In the genomic region with DNA sequence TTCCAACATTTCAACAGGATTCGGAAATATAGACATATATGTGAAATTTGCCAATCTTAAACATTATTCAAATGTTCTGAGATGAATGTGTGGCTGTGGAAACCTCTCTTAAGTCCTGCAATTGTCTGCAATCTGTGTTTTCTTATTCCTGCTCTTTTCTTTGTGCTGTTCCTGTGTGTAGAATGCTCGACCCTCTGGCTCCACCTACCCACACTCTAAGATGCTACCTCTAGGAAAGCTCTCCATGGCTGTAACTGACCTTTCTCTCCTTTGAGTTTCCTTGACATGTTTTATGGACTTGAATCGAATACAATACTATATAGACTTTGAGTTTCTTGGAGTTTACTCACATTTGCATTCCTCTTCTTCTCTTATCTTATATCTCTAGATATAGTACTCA, we compare ENCODE assay signal across 24 cellular contexts.
DNase-seq lines count a peak whose midpoint lies in the region; ATAC-seq and TF ChIP-seq lines count a peak whose summit lies in the region.
"Had no signal": no experiment of that assay in that cellular context is flagged by ENCODE, and none has a peak within 500 bp of the region (broad histone marks: within the 10 kb centered on the region; RNA-seq: fewer than 3 reads in every experiment).

No MANE protein-coding gene starts in this region.

- H4K20me1 ChIP-seq in GM23338 (replicated peaks; ENCODE audit: insufficient read depth) = no peaks in the 10 kb centered on the region

- H3F3A ChIP-seq in GM23338 (replicated peaks; ENCODE audit: low read depth) = no peaks in the 10 kb centered on the region

- H3K27me3 ChIP-seq in GM23338 (ENCODE audit: insufficient read depth) = no peaks in the 10 kb centered on the region
- no peaks in the 10 kb centered on the region for H3K27me3 ChIP-seq in liver (ENCODE audit: control insufficient read depth in 4 of 4, insufficient read depth in 4 of 4, low read length in 3 of 4)
- H3K27me3 ChIP-seq: adrenal gland, ovary, right lobe of liver had no signal

- intact Hi-C loops in activated CD8-positive, alpha-beta T cell treated with anti-CD3 and anti-CD28 coated beads for 36 hours (cut with micrococcal nuclease) = no loop called here

- H3K36me3 Mint-ChIP-seq in GM23338 (ENCODE audit: low read depth) = no peaks in the 10 kb centered on the region
- no peaks in the 10 kb centered on the region for H3K36me3 Mint-ChIP-seq in WTC11
- H3K36me3 Mint-ChIP-seq in activated CD8-positive, alpha-beta T cell treated with anti-CD3 and anti-CD28 coated beads for 36 hours (ENCODE audit: low read depth) = no peaks in the 10 kb centered on the region
- H3K36me3 Mint-ChIP-seq: activated CD4-positive, alpha-beta memory T cell treated with anti-CD3 and anti-CD28 coated beads for 36 hours; CD4-positive, CD25-positive, alpha-beta regulatory T cell; naive thymus-derived CD4-positive, alpha-beta T cell; stimulated activated effector memory CD8-positive, alpha-beta T cell treated with anti-CD3 and anti-CD28 coated beads, Interleukin-12 subunit alpha, Interleukin-12 subunit beta, amount 100 ng/mL, for 72 hours had no signal

- 43% methylated on average over 3 of the region's 3 CpGs for WGBS in liver

- H3K9me2 ChIP-seq in GM23338 (ENCODE audit: insufficient read depth) = no peaks in the 10 kb centered on the region

- TF ChIP-seq CTCF in GM23338 (conservative IDR thresholded peaks at IDR 0.05; ENCODE audit: low read depth in 2 of 2) = peak; percentile 39 to 56
- no peak for TF ChIP-seq CTCF in WTC11 (IDR thresholded peaks at IDR 0.05)
- TF ChIP-seq CTCF in liver (IDR thresholded peaks at IDR 0.05; ENCODE audit: low read depth, low read length, missing input control) = no peak
- no peak for TF ChIP-seq CTCF in activated CD8-positive, alpha-beta T cell treated with anti-CD3 and anti-CD28 coated beads for 36 hours (IDR thresholded peaks at IDR 0.05)

- CTCF ChIA-PET in WTC11 (lab: Charles Lee) = interaction anchor here (0.6 to 3.1 kb wide), 13 partner anchors 8 to 693 kb away, joined by 3 to 39 read pairs (median 3); no protein-coding TSS in a partner anchor
- CTCF ChIA-PET in activated CD8-positive, alpha-beta T cell treated with anti-CD3 and anti-CD28 coated beads for 36 hours (lab: Charles Lee) = no interaction called here

- H3K79me2 ChIP-seq in GM23338 (replicated peaks; ENCODE audit: insufficient read depth) = no peaks in the 10 kb centered on the region

- no peak overlapping the region for H3K9ac ChIP-seq in liver (ENCODE audit: low read depth in 1 of 2, low read length in 2 of 2)

- no peak overlapping the region for H3K4me2 ChIP-seq in GM23338

- in situ Hi-C loops in ACHN (cut with HindIII; ENCODE audit: low pct_ligation_motif_present, low pct_unique_long_range_greater_than_20kb, low sequenced_read_pairs) = no loop called here

- POLR2A ChIA-PET in WTC11 (lab: Charles Lee) = no interaction called here
- POLR2A ChIA-PET in activated CD8-positive, alpha-beta T cell treated with anti-CD3 and anti-CD28 coated beads for 36 hours (lab: Charles Lee) = no interaction called here

- no peaks in the 10 kb centered on the region; the same call in 2 of the 3 replicates for H3K9me3 Mint-ChIP-seq in GM23338
- no peaks in the 10 kb centered on the region for H3K9me3 Mint-ChIP-seq in WTC11
- H3K9me3 Mint-ChIP-seq in activated CD8-positive, alpha-beta T cell treated with anti-CD3 and anti-CD28 coated beads for 36 hours = no peaks in the 10 kb centered on the region
- H3K9me3 Mint-ChIP-seq: activated CD4-positive, alpha-beta memory T cell treated with anti-CD3 and anti-CD28 coated beads for 36 hours had no signal

- H3K4me1 ChIP-seq in GM23338 (ENCODE audit: insufficient read depth) = no peaks in the 10 kb centered on the region
- no peaks in the 10 kb centered on the region for H3K4me1 ChIP-seq in liver (ENCODE audit: control insufficient read depth in 4 of 4, insufficient read depth in 4 of 4, low read length in 3 of 4)
- H3K4me1 ChIP-seq: adrenal gland, right lobe of liver had no signal

- TF ChIP-seq RAD21 in liver (IDR thresholded peaks at IDR 0.05) = peak; percentile 25 to 30

- DNase-seq in ACHN (peak; percentile 0), GM23338 (ENCODE audit: low spot score) (peak; percentile 57), WTC11 (ENCODE audit: low spot score) (no peak), T1000 (lab: John Stamatoyannopoulos, UW) (no peak)
- no peak for DNase-seq in activated CD8-positive, alpha-beta T cell treated with anti-CD3 and anti-CD28 coated beads for 36 hours
- DNase-seq in activated CD8-positive, alpha-beta memory T cell treated with anti-CD3 and anti-CD28 coated beads, Interleukin-2, amount 50 U/mL, for 48 hours = no peak
- DNase-seq in activated CD4-positive, CD25-positive, alpha-beta regulatory T cell (lab: John Stamatoyannopoulos, UW) = no peak
- DNase-seq: activated CD4-positive, alpha-beta memory T cell treated with anti-CD3 and anti-CD28 coated beads for 36 hours; adrenal gland; CD4-positive, CD25-positive, alpha-beta regulatory T cell; dermis blood vessel endothelial cell; DMS79; GOT3; KBM-7; mesenchymal stem cell; naive thymus-derived CD4-positive, alpha-beta T cell; NCI-H187; NCI-H446; ovary; right lobe of liver; SHP77 treated with DMSO at 0.1 percent for 48 hours; T-helper 1 cell had no signal

- H3K4me3 Mint-ChIP-seq in GM23338 = no peak overlapping the region
- no peak overlapping the region for H3K4me3 Mint-ChIP-seq in WTC11
- H3K4me3 Mint-ChIP-seq in activated CD8-positive, alpha-beta T cell treated with anti-CD3 and anti-CD28 coated beads for 36 hours = no peak overlapping the region
- H3K4me3 Mint-ChIP-seq: activated CD4-positive, alpha-beta memory T cell treated with anti-CD3 and anti-CD28 coated beads for 36 hours; CD4-positive, CD25-positive, alpha-beta regulatory T cell; naive thymus-derived CD4-positive, alpha-beta T cell; stimulated activated effector memory CD8-positive, alpha-beta T cell treated with anti-CD3 and anti-CD28 coated beads, Interleukin-12 subunit alpha, Interleukin-12 subunit beta, amount 100 ng/mL, for 72 hours had no signal

- H3K9me3 ChIP-seq in liver (ENCODE audit: control insufficient read depth in 4 of 4, low read length in 3 of 4) = no peaks in the 10 kb centered on the region
- H3K9me3 ChIP-seq: adrenal gland, ovary, right lobe of liver had no signal

- H3K4me3 ChIP-seq in GM23338 = no peak overlapping the region
- H3K4me3 ChIP-seq in liver (ENCODE audit: low read depth in 1 of 3, low read length in 3 of 3) = no peak overlapping the region
- H3K4me3 ChIP-seq: adrenal gland, ovary, right lobe of liver had no signal

- H3K27ac ChIP-seq in GM23338 (ENCODE audit: low read depth) = no peak overlapping the region
- H3K27ac ChIP-seq in liver (ENCODE audit: low read depth in 1 of 2, low read length in 2 of 2) = no peak overlapping the region
- H3K27ac ChIP-seq: adrenal gland, ovary, right lobe of liver had no signal

- ATAC-seq in GM23338 = peak; percentile 95
- ATAC-seq in WTC11 = peak; percentile 99
- no peak for ATAC-seq in activated CD8-positive, alpha-beta T cell treated with anti-CD3 and anti-CD28 coated beads for 36 hours
- ATAC-seq: naive thymus-derived CD4-positive, alpha-beta T cell; stimulated activated effector memory CD8-positive, alpha-beta T cell treated with anti-CD3 and anti-CD28 coated beads, Interleukin-12 subunit alpha, Interleukin-12 subunit beta, amount 100 ng/mL, for 72 hours had no signal

- H2AFZ ChIP-seq in GM23338 = peak overlapping the region; percentile 30

- H3K36me3 ChIP-seq in GM23338 (ENCODE audit: insufficient read depth) = no peaks in the 10 kb centered on the region
- H3K36me3 ChIP-seq in liver (ENCODE audit: control insufficient read depth in 4 of 4, insufficient read depth in 3 of 4, low read depth in 1 of 4, low read length in 3 of 4) = no peaks in the 10 kb centered on the region
- H3K36me3 ChIP-seq: adrenal gland, ovary, right lobe of liver had no signal

- peaks cover 6% of the 10 kb centered on the region; the same call in 2 of the 3 replicates for H3K4me1 Mint-ChIP-seq in GM23338
- peaks cover 9% of the 10 kb centered on the region for H3K4me1 Mint-ChIP-seq in WTC11
- no peaks in the 10 kb centered on the region for H3K4me1 Mint-ChIP-seq in activated CD8-positive, alpha-beta T cell treated with anti-CD3 and anti-CD28 coated beads for 36 hours (ENCODE audit: low read depth)
- H3K4me1 Mint-ChIP-seq: CD4-positive, CD25-positive, alpha-beta regulatory T cell; naive thymus-derived CD4-positive, alpha-beta T cell; stimulated activated effector memory CD8-positive, alpha-beta T cell treated with anti-CD3 and anti-CD28 coated beads, Interleukin-12 subunit alpha, Interleukin-12 subunit beta, amount 100 ng/mL, for 72 hours had no signal

- H3K27ac Mint-ChIP-seq in GM23338 (no peak overlapping the region), WTC11 (no peak overlapping the region)
- no peak overlapping the region for H3K27ac Mint-ChIP-seq in activated CD8-positive, alpha-beta T cell treated with anti-CD3 and anti-CD28 coated beads for 36 hours
- H3K27ac Mint-ChIP-seq: activated CD4-positive, alpha-beta memory T cell treated with anti-CD3 and anti-CD28 coated beads for 36 hours; CD4-positive, CD25-positive, alpha-beta regulatory T cell; naive thymus-derived CD4-positive, alpha-beta T cell; stimulated activated effector memory CD8-positive, alpha-beta T cell treated with anti-CD3 and anti-CD28 coated beads, Interleukin-12 subunit alpha, Interleukin-12 subunit beta, amount 100 ng/mL, for 72 hours had no signal

- H3K27me3 Mint-ChIP-seq in GM23338 (ENCODE audit: insufficient read depth, low read depth, poor library complexity) = no peaks in the 10 kb centered on the region
- no peaks in the 10 kb centered on the region; the same call in 1 of the 2 replicates for H3K27me3 Mint-ChIP-seq in WTC11 (ENCODE audit: low read depth)
- H3K27me3 Mint-ChIP-seq in activated CD8-positive, alpha-beta T cell treated with anti-CD3 and anti-CD28 coated beads for 36 hours = no peaks in the 10 kb centered on the region
- H3K27me3 Mint-ChIP-seq: activated CD4-positive, alpha-beta memory T cell treated with anti-CD3 and anti-CD28 coated beads for 36 hours; CD4-positive, CD25-positive, alpha-beta regulatory T cell; naive thymus-derived CD4-positive, alpha-beta T cell had no signal

TF ChIP-seq in GM23338, 12 proteins besides CTCF, POLR2A, EP300 and RAD21 (continues in another document):
- TF ChIP-seq ZNF331 (CRISPR knock-in tag; IDR thresholded peaks at IDR 0.05; ENCODE audit: low read depth) (no peak), CREB1 (CRISPR knock-in tag; IDR thresholded peaks at IDR 0.05; ENCODE audit: low read depth) (no peak), ZNF114 (CRISPR knock-in tag; IDR thresholded peaks at IDR 0.05) (no peak)

TF ChIP-seq in WTC11, 78 proteins besides CTCF, POLR2A, EP300 and RAD21 (continues in another document):
- no peak for TF ChIP-seq TP53 (CRISPR knock-in tag; IDR thresholded peaks at IDR 0.05)
- no peak for TF ChIP-seq SMAD3 (CRISPR knock-in tag; IDR thresholded peaks at IDR 0.05; ENCODE audit: borderline replicate concordance)

TF ChIP-seq in liver, 16 proteins besides CTCF, POLR2A, EP300 and RAD21 (continues in another document):
- TF ChIP-seq NR2F2 (IDR thresholded peaks at IDR 0.05) = no peak
- TF ChIP-seq, protein P1, sequence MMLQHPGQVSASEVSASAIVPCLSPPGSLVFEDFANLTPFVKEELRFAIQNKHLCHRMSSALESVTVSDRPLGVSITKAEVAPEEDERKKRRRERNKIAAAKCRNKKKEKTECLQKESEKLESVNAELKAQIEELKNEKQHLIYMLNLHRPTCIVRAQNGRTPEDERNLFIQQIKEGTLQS (IDR thresholded peaks at IDR 0.05) = no peak

Comparison
In these comparisons a context has a peak if more than half of its experiments do, and no peak if none do; other contexts are left out.
1. DNase-seq: peak in ACHN (single experiment) and GM23338 (single experiment); none in WTC11 (single experiment), T1000 (single experiment), activated CD8-positive, alpha-beta T cell treated with anti-CD3 and anti-CD28 coated beads for 36 hours (single experiment), activated CD8-positive, alpha-beta memory T cell treated with anti-CD3 and anti-CD28 coated beads, Interleukin-2, amount 50 U/mL, for 48 hours (single experiment) and activated CD4-positive, CD25-positive, alpha-beta regulatory T cell (0 of 4).
2. CTCF ChIP-seq: peak in GM23338 (2 of 2); none in WTC11 (single experiment), liver (single experiment) and activated CD8-positive, alpha-beta T cell treated with anti-CD3 and anti-CD28 coated beads for 36 hours (single experiment).